26 cellular contexts compared by ENCODE assay signal in genomic region chr11:8370812-8371515, GRCh38.
A peak's percentile ranks its signal among the peaks of the same experiment; 100 is the strongest.
DNase-seq lines count a peak whose midpoint lies in the region; ATAC-seq and TF ChIP-seq lines count a peak whose summit lies in the region.
"Had no signal": no experiment of that assay in that cellular context is flagged by ENCODE, and none has a peak within 500 bp of the region (broad histone marks: within the 10 kb centered on the region; RNA-seq: fewer than 3 reads in every experiment).

No MANE protein-coding gene starts in this region.

- TF ChIP-seq CTCF in endodermal cell (conservative IDR thresholded peaks at IDR 0.05) (no peak), osteoblast (IDR thresholded peaks at IDR 0.05; ENCODE audit: extremely low read depth, low read depth, low read length) (no peak), sigmoid colon (IDR thresholded peaks at IDR 0.05) (no peak), ovary (IDR thresholded peaks at IDR 0.05) (no peak)

- intact Hi-C loops in cardiac septum (cut with DNase I) = no loop called here
- intact Hi-C loops in Right ventricle myocardium inferior (cut with DNase I) = no loop called here
- intact Hi-C loops in sigmoid colon (cut with DNase I) = no loop called here
- intact Hi-C loops in ovary (cut with DNase I) = no loop called here

- no peak for TF ChIP-seq POLR2A in sigmoid colon (IDR thresholded peaks at IDR 0.05)
- no peak for TF ChIP-seq POLR2A in ovary (IDR thresholded peaks at IDR 0.05)

- H3K4me3 ChIP-seq in endodermal cell (ENCODE audit: low read length) (no peak overlapping the region), osteoblast (ENCODE audit: insufficient read depth, low read length) (no peak overlapping the region), sigmoid colon (no peak overlapping the region), ovary (no peak overlapping the region)
- H3K4me3 ChIP-seq: BLaER1, GM12878 had no signal

- H3K79me2 ChIP-seq in osteoblast (ENCODE audit: insufficient read depth, low read length) = no peaks in the 10 kb centered on the region

- no peak overlapping the region for H3K9ac ChIP-seq in endodermal cell (ENCODE audit: extremely low read depth, low read length, poor library complexity, severe bottlenecking)
- H3K9ac ChIP-seq: BLaER1 had no signal

- no peaks in the 10 kb centered on the region for H3K36me3 Mint-ChIP-seq in endodermal cell (ENCODE audit: low read depth)
- H3K36me3 Mint-ChIP-seq in activated naive CD4-positive, alpha-beta T cell treated with anti-CD3 and anti-CD28 coated beads, Interleukin-2, amount 50 U/mL, for 72 hours = no peaks in the 10 kb centered on the region
- H3K36me3 Mint-ChIP-seq: CD14-positive monocyte; CD4-positive, alpha-beta memory T cell; CD4-positive, CD25-positive, alpha-beta regulatory T cell; CD8-positive, alpha-beta memory T cell had no signal

- DNase-seq in cardiac septum (ENCODE audit: low spot score) = peak; percentile 59
- no peak for DNase-seq in Right ventricle myocardium inferior (ENCODE audit: missing footprints)
- DNase-seq in endodermal cell = peak; percentile 20
- peak; percentile 48 for DNase-seq in osteoblast (ENCODE audit: insufficient read length, low spot score, missing footprints)
- DNase-seq in sigmoid colon = peak; percentile 40
- no peak for DNase-seq in ovary
- DNase-seq in activated naive CD4-positive, alpha-beta T cell treated with anti-CD3 and anti-CD28 coated beads, Interleukin-2, amount 50 U/mL, for 72 hours (ENCODE audit: low spot score in 2 of 2) = no peak
- DNase-seq in NCI-H446 (lab: John Stamatoyannopoulos, UW) = no peak
- DNase-seq: 8988T; ACHN; BE2C; C1 segment of cervical spinal cord; CD4-positive, alpha-beta memory T cell; CD4-positive, CD25-positive, alpha-beta regulatory T cell; CD8-positive, alpha-beta memory T cell; COR-L47; DMS 273 treated with DMSO at 0.1 percent for 48 hours; DMS153; DMS53; DMS79; DND-41; EL; GDM1 had no signal

- peaks cover 2% of the 10 kb centered on the region for H3K27me3 Mint-ChIP-seq in endodermal cell (ENCODE audit: insufficient read depth)
- H3K27me3 Mint-ChIP-seq: CD4-positive, CD25-positive, alpha-beta regulatory T cell had no signal

- H3K27me3 ChIP-seq in endodermal cell (ENCODE audit: control insufficient read depth, insufficient read depth, low read length, poor library complexity, severe bottlenecking) = no peaks in the 10 kb centered on the region
- H3K27me3 ChIP-seq in osteoblast (ENCODE audit: insufficient read depth, low read length) = peaks cover 5% of the 10 kb centered on the region
- no peaks in the 10 kb centered on the region for H3K27me3 ChIP-seq in sigmoid colon
- H3K27me3 ChIP-seq in ovary = no peaks in the 10 kb centered on the region
- H3K27me3 ChIP-seq: BE2C, BLaER1 had no signal

- no peaks in the 10 kb centered on the region for H3K9me3 Mint-ChIP-seq in endodermal cell
- H3K9me3 Mint-ChIP-seq in activated naive CD4-positive, alpha-beta T cell treated with anti-CD3 and anti-CD28 coated beads, Interleukin-2, amount 50 U/mL, for 72 hours = no peaks in the 10 kb centered on the region
- H3K9me3 Mint-ChIP-seq: CD4-positive, alpha-beta memory T cell; CD4-positive, CD25-positive, alpha-beta regulatory T cell had no signal

- H3K4me2 ChIP-seq in osteoblast (ENCODE audit: insufficient read depth, low read length) = no peak overlapping the region
- H3K4me2 ChIP-seq: BLaER1 had no signal

- no peaks in the 10 kb centered on the region for H4K20me1 ChIP-seq in osteoblast (ENCODE audit: insufficient read depth, low read length)
- H4K20me1 ChIP-seq: BLaER1 had no signal

- H3K27ac Mint-ChIP-seq in endodermal cell = no peak overlapping the region
- no peak overlapping the region for H3K27ac Mint-ChIP-seq in activated naive CD4-positive, alpha-beta T cell treated with anti-CD3 and anti-CD28 coated beads, Interleukin-2, amount 50 U/mL, for 72 hours
- H3K27ac Mint-ChIP-seq: CD4-positive, CD25-positive, alpha-beta regulatory T cell had no signal

- peaks cover 12% of the 10 kb centered on the region for H3K4me1 Mint-ChIP-seq in endodermal cell
- H3K4me1 Mint-ChIP-seq: CD4-positive, alpha-beta memory T cell; CD4-positive, CD25-positive, alpha-beta regulatory T cell; CD8-positive, alpha-beta memory T cell had no signal

- no peak for ATAC-seq in Right ventricle myocardium inferior
- no peak for ATAC-seq in activated naive CD4-positive, alpha-beta T cell treated with anti-CD3 and anti-CD28 coated beads, Interleukin-2, amount 50 U/mL, for 72 hours
- ATAC-seq: GM12878 had no signal

- no peak overlapping the region for H2AFZ ChIP-seq in osteoblast (ENCODE audit: low read length)

- 88 to 92% methylated on average over 7 to 8 of the region's 8 CpGs for WGBS in endodermal cell (ENCODE audit: insufficient coverage in 1 of 2, insufficient read length in 1 of 2), 2 experiments
- whole genome bisulfite sequencing in sigmoid colon, 2 donors = 83 to 88% methylated on average over 8 of the region's 8 CpGs
- 91 to 96% (median 96%) methylated on average over 8 of the region's 8 CpGs for WGBS in ovary, 3 donors

- no peaks in the 10 kb centered on the region for H3K9me3 ChIP-seq in endodermal cell (ENCODE audit: control insufficient read depth, low read length)
- H3K9me3 ChIP-seq in osteoblast (ENCODE audit: low read depth, low read length) = no peaks in the 10 kb centered on the region
- H3K9me3 ChIP-seq in sigmoid colon = no peaks in the 10 kb centered on the region
- H3K9me3 ChIP-seq in ovary = no peaks in the 10 kb centered on the region
- H3K9me3 ChIP-seq: BE2C, BLaER1 had no signal

- H3K4me1 ChIP-seq in endodermal cell (ENCODE audit: control insufficient read depth, insufficient read depth, low read length) = no peaks in the 10 kb centered on the region
- H3K4me1 ChIP-seq in osteoblast (ENCODE audit: insufficient read depth, low read length) = no peaks in the 10 kb centered on the region
- no peaks in the 10 kb centered on the region for H3K4me1 ChIP-seq in sigmoid colon
- no peaks in the 10 kb centered on the region for H3K4me1 ChIP-seq in ovary (ENCODE audit: insufficient read depth)
- H3K4me1 ChIP-seq: BE2C, BLaER1 had no signal

- H3K4me3 Mint-ChIP-seq in endodermal cell = no peak overlapping the region
- H3K4me3 Mint-ChIP-seq: CD14-positive monocyte; CD4-positive, alpha-beta memory T cell; CD4-positive, CD25-positive, alpha-beta regulatory T cell; CD8-positive, alpha-beta memory T cell had no signal

- no peaks in the 10 kb centered on the region for H3K36me3 ChIP-seq in endodermal cell (ENCODE audit: control insufficient read depth, insufficient read depth, low read length)
- H3K36me3 ChIP-seq in osteoblast (ENCODE audit: insufficient read depth, low read length) = no peaks in the 10 kb centered on the region
- no peaks in the 10 kb centered on the region for H3K36me3 ChIP-seq in sigmoid colon
- no peaks in the 10 kb centered on the region for H3K36me3 ChIP-seq in ovary
- H3K36me3 ChIP-seq: BE2C, BLaER1 had no signal

- TF ChIP-seq EP300 in sigmoid colon (IDR thresholded peaks at IDR 0.05) = no peak
- TF ChIP-seq EP300 in ovary (IDR thresholded peaks at IDR 0.05) = no peak

- H3K27ac ChIP-seq in endodermal cell (ENCODE audit: low read depth, low read length) = no peak overlapping the region
- H3K27ac ChIP-seq in osteoblast (ENCODE audit: low read depth, low read length) = no peak overlapping the region
- no peak overlapping the region for H3K27ac ChIP-seq in sigmoid colon
- no peak overlapping the region for H3K27ac ChIP-seq in ovary
- H3K27ac ChIP-seq: BLaER1 had no signal

Comparison
In these comparisons a context has a peak if more than half of its experiments do, and no peak if none do; other contexts are left out.
1. DNase-seq: peak in cardiac septum (single experiment), endodermal cell (single experiment), osteoblast (single experiment) and sigmoid colon (single experiment); none in Right ventricle myocardium inferior (single experiment), ovary (0 of 5), activated naive CD4-positive, alpha-beta T cell treated with anti-CD3 and anti-CD28 coated beads, Interleukin-2, amount 50 U/mL, for 72 hours (0 of 2) and NCI-H446 (0 of 2).